Comparison of ENCODE assay signal across 21 cellular contexts in genomic region chr20:6397115-6397514, GRCh38.
"Had no signal": no experiment of that assay in that cellular context is flagged by ENCODE, and none has a peak within 500 bp of the region (broad histone marks: within the 10 kb centered on the region; RNA-seq: fewer than 3 reads in every experiment).

No MANE protein-coding gene starts in this region.

- H3K36me3 ChIP-seq: colonic mucosa, spleen, transverse colon had no signal

- DNase-seq: colonic mucosa; dermis blood vessel endothelial cell; erythroblast; foreskin keratinocyte; left colon; left ventricle myocardium superior; mesenchymal stem cell; naive thymus-derived CD4-positive, alpha-beta T cell; nephron progenitor cell; psoas muscle; retina; spleen; stimulated activated CD4-positive, alpha-beta T cell treated with anti-CD3 and anti-CD28 coated beads, Interleukin-15, amount 100 ng/mL, for 24 hours; stimulated activated CD4-positive, alpha-beta T cell treated with anti-CD3 and anti-CD28 coated beads, Interleukin-1b, Interleukin-23, amount 100 ng/mL, for 48 hours; stimulated activated CD4-positive, alpha-beta T cell treated with anti-CD3 and anti-CD28 coated beads, Interleukin-4, amount 100 ng/mL, for 24 hours; stimulated activated naive B cell treated with anti-CD40 and anti-IgM and Interleukin-4, amounts not matched to agents 10 μg/mL and 1 μg/mL and 100 μg/mL, for 72 hours; stimulated activated naive CD8-positive, alpha-beta T cell treated with anti-CD3 and anti-CD28 coated beads, Interleukin-15, amount 100 ng/mL, for 72 hours; testis; transverse colon had no signal

- H3K27me3 ChIP-seq: colonic mucosa, foreskin keratinocyte, spleen, testis, transverse colon had no signal

- H3K4me3 ChIP-seq: colonic mucosa, lung, psoas muscle, spleen, testis, transverse colon had no signal

- H3K9me3 ChIP-seq: colonic mucosa, psoas muscle, spleen, testis, transverse colon had no signal

- H3K27ac ChIP-seq: colonic mucosa, foreskin keratinocyte, psoas muscle, spleen, testis, transverse colon had no signal

- ATAC-seq: foreskin keratinocyte; left colon; left ventricle myocardium superior; naive thymus-derived CD4-positive, alpha-beta T cell; psoas muscle; sciatic nerve; stimulated activated naive B cell treated with anti-CD40 and anti-IgM and Interleukin-4, amounts not matched to agents 10 μg/mL and 1 μg/mL and 100 μg/mL, for 72 hours; stimulated activated naive CD8-positive, alpha-beta T cell treated with anti-CD3 and anti-CD28 coated beads, Interleukin-15, amount 100 ng/mL, for 72 hours had no signal

- H3K4me1 ChIP-seq: colonic mucosa, psoas muscle, spleen, testis, transverse colon had no signal
